Comparison of ENCODE assay signal across 13 cellular contexts in the genomic region with DNA sequence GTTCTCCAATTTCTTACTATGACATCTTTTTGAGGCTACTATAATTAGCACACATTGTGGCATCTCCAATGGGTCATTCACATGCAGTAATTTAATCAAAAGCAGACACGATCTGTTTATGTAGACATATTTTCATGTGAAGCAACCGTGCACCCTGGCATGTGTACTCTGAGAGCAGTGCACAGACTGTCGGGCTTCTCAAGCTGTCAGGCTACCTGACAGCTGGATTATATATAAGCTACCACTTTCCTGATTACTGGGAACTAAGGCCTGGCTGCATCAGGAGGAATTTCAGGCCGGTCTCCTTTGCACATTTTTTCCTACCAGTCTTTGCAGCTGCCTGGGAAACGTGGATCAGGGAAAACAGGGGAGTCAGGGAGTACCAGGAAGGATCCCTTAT.
DNase-seq lines count a peak whose midpoint lies in the region; ATAC-seq and TF ChIP-seq lines count a peak whose summit lies in the region.
"Had no signal": no experiment of that assay in that cellular context is flagged by ENCODE, and none has a peak within 500 bp of the region (broad histone marks: within the 10 kb centered on the region; RNA-seq: fewer than 3 reads in every experiment).

No MANE protein-coding gene starts in this region.

- H3K4me1 ChIP-seq in osteoblast (ENCODE audit: insufficient read depth, low read length) = peaks cover 20% of the 10 kb centered on the region

- H3K4me2 ChIP-seq in osteoblast (ENCODE audit: insufficient read depth, low read length) = peak overlapping the region; percentile 1

- DNase-seq in D341Med (ENCODE audit: low spot score) (peak; percentile 82), NCI-H69 (lab: John Stamatoyannopoulos, UW) (peak; percentile 70), fibroblast of mammary gland (ENCODE audit: low read depth) (peak; percentile 83), osteoblast (ENCODE audit: insufficient read length, low spot score, missing footprints) (no peak), amygdala (lab: John Stamatoyannopoulos, UW) (no peak), activated T-cell treated with anti-CD3 and anti-CD28 coated beads for 4 hours (no peak)
- DNase-seq in stimulated activated naive CD8-positive, alpha-beta T cell treated with anti-CD3 and anti-CD28 coated beads, Interleukin-15, amount 100 ng/mL, for 72 hours = no peak
- DNase-seq in effector CD4-positive, alpha-beta T cell = no peak
- DNase-seq: activated B cell treated with CpG ODN at 0.5 μM for 24 hours; activated naive CD8-positive, alpha-beta T cell treated with anti-CD3 and anti-CD28 coated beads, Interleukin-2, amount 10 ng/mL, durations not matched to agents 7 days and 5 days; cortex of kidney; foreskin keratinocyte; immature natural killer cell had no signal

- H3K4me3 ChIP-seq in fibroblast of mammary gland (ENCODE audit: control insufficient read depth, low read depth, low read length) (no peak overlapping the region), osteoblast (ENCODE audit: insufficient read depth, low read length) (no peak overlapping the region)

- no peak for TF ChIP-seq CTCF in fibroblast of mammary gland (conservative IDR thresholded peaks at IDR 0.05; ENCODE audit: control insufficient read depth, insufficient read depth, low read depth, low read length)
- no peak for TF ChIP-seq CTCF in osteoblast (IDR thresholded peaks at IDR 0.05; ENCODE audit: extremely low read depth, low read depth, low read length)

- H3K27ac ChIP-seq in osteoblast (ENCODE audit: low read depth, low read length) = peak overlapping the region; percentile 20
- H3K27ac ChIP-seq: foreskin keratinocyte had no signal

- no peaks in the 10 kb centered on the region for H3K27me3 Mint-ChIP-seq in stimulated activated naive CD8-positive, alpha-beta T cell treated with anti-CD3 and anti-CD28 coated beads, Interleukin-15, amount 100 ng/mL, for 72 hours
- H3K27me3 Mint-ChIP-seq: activated B cell treated with CpG ODN at 0.5 μM for 24 hours; activated naive CD8-positive, alpha-beta T cell treated with anti-CD3 and anti-CD28 coated beads, Interleukin-2, amount 10 ng/mL, durations not matched to agents 7 days and 5 days had no signal

- H3K79me2 ChIP-seq in osteoblast (ENCODE audit: insufficient read depth, low read length) = peaks cover 22% of the 10 kb centered on the region

- no peaks in the 10 kb centered on the region for H3K9me3 ChIP-seq in osteoblast (ENCODE audit: low read depth, low read length)

- no peak overlapping the region for H3K4me3 Mint-ChIP-seq in stimulated activated naive CD8-positive, alpha-beta T cell treated with anti-CD3 and anti-CD28 coated beads, Interleukin-15, amount 100 ng/mL, for 72 hours
- H3K4me3 Mint-ChIP-seq: activated B cell treated with CpG ODN at 0.5 μM for 24 hours; activated naive CD8-positive, alpha-beta T cell treated with anti-CD3 and anti-CD28 coated beads, Interleukin-2, amount 10 ng/mL, durations not matched to agents 7 days and 5 days; immature natural killer cell had no signal

- no peaks in the 10 kb centered on the region for H3K27me3 ChIP-seq in osteoblast (ENCODE audit: insufficient read depth, low read length)
- H3K27me3 ChIP-seq: foreskin keratinocyte had no signal

- H3K36me3 ChIP-seq in osteoblast (ENCODE audit: insufficient read depth, low read length) = peaks cover 9% of the 10 kb centered on the region

- H3K27ac Mint-ChIP-seq in stimulated activated naive CD8-positive, alpha-beta T cell treated with anti-CD3 and anti-CD28 coated beads, Interleukin-15, amount 100 ng/mL, for 72 hours = no peak overlapping the region
- H3K27ac Mint-ChIP-seq: activated B cell treated with CpG ODN at 0.5 μM for 24 hours; activated naive CD8-positive, alpha-beta T cell treated with anti-CD3 and anti-CD28 coated beads, Interleukin-2, amount 10 ng/mL, durations not matched to agents 7 days and 5 days; immature natural killer cell had no signal

- H3K4me1 Mint-ChIP-seq in stimulated activated naive CD8-positive, alpha-beta T cell treated with anti-CD3 and anti-CD28 coated beads, Interleukin-15, amount 100 ng/mL, for 72 hours = peaks cover 20% of the 10 kb centered on the region

- H4K20me1 ChIP-seq in osteoblast (ENCODE audit: insufficient read depth, low read length) = no peaks in the 10 kb centered on the region

- H3K9me3 Mint-ChIP-seq in stimulated activated naive CD8-positive, alpha-beta T cell treated with anti-CD3 and anti-CD28 coated beads, Interleukin-15, amount 100 ng/mL, for 72 hours = no peaks in the 10 kb centered on the region
- H3K9me3 Mint-ChIP-seq: activated B cell treated with CpG ODN at 0.5 μM for 24 hours; activated naive CD8-positive, alpha-beta T cell treated with anti-CD3 and anti-CD28 coated beads, Interleukin-2, amount 10 ng/mL, durations not matched to agents 7 days and 5 days; immature natural killer cell had no signal

- no peak for ATAC-seq in stimulated activated naive CD8-positive, alpha-beta T cell treated with anti-CD3 and anti-CD28 coated beads, Interleukin-15, amount 100 ng/mL, for 72 hours
- ATAC-seq: foreskin keratinocyte had no signal

- H2AFZ ChIP-seq in osteoblast (ENCODE audit: low read length) = no peak overlapping the region

Comparison
In these comparisons a context has a peak if more than half of its experiments do, and no peak if none do; other contexts are left out.
1. DNase-seq: peak in D341Med (single experiment), NCI-H69 (single experiment) and fibroblast of mammary gland (single experiment); none in osteoblast (single experiment), stimulated activated naive CD8-positive, alpha-beta T cell treated with anti-CD3 and anti-CD28 coated beads, Interleukin-15, amount 100 ng/mL, for 72 hours (0 of 2), effector CD4-positive, alpha-beta T cell (single experiment), amygdala (0 of 56) and activated T-cell treated with anti-CD3 and anti-CD28 coated beads for 4 hours (single experiment).